Comparison of ENCODE assay signal across 16 cellular contexts in genomic region chr14:39398382-39398781, GRCh38. TPM values are rescaled to one million over a fixed set of nuclear protein-coding genes. Genes with fewer than 3 reads are reported as not detected.
DNase-seq lines count a peak whose midpoint lies in the region; TF ChIP-seq lines count a peak whose summit lies in the region.
"Had no signal": no experiment of that assay in that cellular context is flagged by ENCODE, and none has a peak within 500 bp of the region (broad histone marks: within the 10 kb centered on the region; RNA-seq: fewer than 3 reads in every experiment).

No MANE protein-coding gene starts in this region.

- H3K27me3 ChIP-seq in MM.1S (replicated peaks; ENCODE audit: insufficient read depth, low read length) = no peaks in the 10 kb centered on the region
- H3K27me3 ChIP-seq in parathyroid adenoma (ENCODE audit: control insufficient read depth, insufficient read depth, low read length) = no peaks in the 10 kb centered on the region
- H3K27me3 ChIP-seq: BLaER1 treated with 17β-estradiol and CSF1 and Interleukin-3, amounts not matched to agents 10 nM and 100 nM had no signal

- H3K4me2 ChIP-seq in MM.1S (ENCODE audit: low read depth, low read length) = peak overlapping the region; percentile 41
- no peak overlapping the region for H3K4me2 ChIP-seq in OCI-LY7 (ENCODE audit: low read length)
- H3K4me2 ChIP-seq in parathyroid adenoma (ENCODE audit: low read length) = peak overlapping the region; percentile 1
- H3K4me2 ChIP-seq: BLaER1 treated with 17β-estradiol and CSF1 and Interleukin-3, amounts not matched to agents 10 nM and 100 nM had no signal

- H3K27ac ChIP-seq in MM.1S (ENCODE audit: low read length) (peak overlapping the region; percentile 44; the same call in 1 of the 2 replicates), OCI-LY7 (ENCODE audit: low read depth, low read length, poor library complexity, severe bottlenecking) (no peak overlapping the region), parathyroid adenoma (no peak overlapping the region)
- H3K27ac ChIP-seq: BLaER1 treated with 17β-estradiol and CSF1 and Interleukin-3, amounts not matched to agents 10 nM and 100 nM had no signal

- H3K4me3 ChIP-seq in MM.1S (ENCODE audit: low read length) (no peak overlapping the region), OCI-LY7 (ENCODE audit: low read depth, low read length, poor library complexity, severe bottlenecking) (no peak overlapping the region), parathyroid adenoma (ENCODE audit: low read depth, low read length) (no peak overlapping the region)
- H3K4me3 ChIP-seq: BLaER1 treated with 17β-estradiol and CSF1 and Interleukin-3, amounts not matched to agents 10 nM and 100 nM had no signal

- DNase-seq in NCI-H2171 treated with DMSO at 0.1 percent for 48 hours (lab: John Stamatoyannopoulos, UW) (peak; percentile 37), NCI-H2171 (lab: John Stamatoyannopoulos, UW) (no peak), MM.1S (peak; percentile 54), OCI-LY7 (ENCODE audit: low spot score) (no peak), NCI-H187 treated with DMSO at 0.1 percent for 48 hours (lab: John Stamatoyannopoulos, UW) (no peak), midbrain (lab: John Stamatoyannopoulos, UW) (no peak)
- DNase-seq: CD8-positive, alpha-beta memory T cell; DMS79; NCI-H1105 treated with DMSO at 0.1 percent for 48 hours; NCI-H2029; NCI-H526; NK-92 treated with Interleukin-12 subunit alpha and Interleukin-12 subunit beta, amount 100 ng/mL, for 24 hours; SHP77 treated with DMSO at 0.1 percent for 48 hours; T-helper 1 cell had no signal

- H3K9ac ChIP-seq in MM.1S (ENCODE audit: low read length) (no peak overlapping the region), parathyroid adenoma (no peak overlapping the region)
- H3K9ac ChIP-seq: BLaER1 treated with 17β-estradiol and CSF1 and Interleukin-3, amounts not matched to agents 10 nM and 100 nM had no signal

- TSS peak; percentile 37 for BruUV-seq in OCI-LY7 (replicated peaks; lab: Mats Ljungman, UMichigan)

- TF ChIP-seq CTCF in MM.1S (IDR thresholded peaks at IDR 0.05; ENCODE audit: low read length) = no peak
- no peak for TF ChIP-seq CTCF in OCI-LY7 (conservative IDR thresholded peaks at IDR 0.05; ENCODE audit: low read length)
- TF ChIP-seq CTCF in parathyroid adenoma (IDR thresholded peaks at IDR 0.05) = no peak

- H3K36me3 ChIP-seq in MM.1S (replicated peaks; ENCODE audit: insufficient read depth, low read length) = no peaks in the 10 kb centered on the region
- peaks cover 44% of the 10 kb centered on the region for H3K36me3 ChIP-seq in OCI-LY7 (ENCODE audit: insufficient read depth, low read length)
- H3K36me3 ChIP-seq in parathyroid adenoma (ENCODE audit: control insufficient read depth, insufficient read depth, low read length) = no peaks in the 10 kb centered on the region

- H2AFZ ChIP-seq in MM.1S (ENCODE audit: low read length) (no peak overlapping the region), OCI-LY7 (ENCODE audit: low read length) (no peak overlapping the region), parathyroid adenoma (no peak overlapping the region)

- H3K9me3 ChIP-seq in MM.1S (replicated peaks; ENCODE audit: insufficient read depth, low read length) = no peaks in the 10 kb centered on the region
- no peaks in the 10 kb centered on the region for H3K9me3 ChIP-seq in OCI-LY7 (ENCODE audit: low read length)
- no peaks in the 10 kb centered on the region for H3K9me3 ChIP-seq in parathyroid adenoma (ENCODE audit: control insufficient read depth, low read length)

- H3K9me2 ChIP-seq in MM.1S (replicated peaks; ENCODE audit: insufficient read depth, low read length) (no peaks in the 10 kb centered on the region), OCI-LY7 (ENCODE audit: insufficient read depth, low read length) (no peaks in the 10 kb centered on the region)

- CTCF ChIA-PET in OCI-LY7 (lab: Charles Lee; ENCODE audit: unreplicated experiment) = no interaction called here

- H4K20me1 ChIP-seq in MM.1S (ENCODE audit: insufficient read depth, low read length) (no peaks in the 10 kb centered on the region), OCI-LY7 (ENCODE audit: insufficient read depth, low read length) (no peaks in the 10 kb centered on the region)

- intact Hi-C loops in OCI-LY7 (cut with micrococcal nuclease; ENCODE audit: unreplicated experiment) = no loop called here

- POLR2A ChIA-PET in OCI-LY7 (lab: Charles Lee) = interaction anchor here (0.7 kb wide), 1 partner anchor 1306 kb away, joined by 7 read pairs; no protein-coding TSS in a partner anchor

- H3F3A ChIP-seq in MM.1S (ENCODE audit: insufficient read depth, low read length) = peaks cover 4% of the 10 kb centered on the region; the same call in 1 of the 2 replicates

- H3K4me1 ChIP-seq in MM.1S (ENCODE audit: low read length) = 0 out of 2 replicates have a peak, but pooled peaks cover 4% of the 10 kb centered on the region
- H3K4me1 ChIP-seq in OCI-LY7 (ENCODE audit: insufficient read depth, low read length, poor library complexity, severe bottlenecking) = no peaks in the 10 kb centered on the region
- H3K4me1 ChIP-seq in parathyroid adenoma = no peaks in the 10 kb centered on the region
- H3K4me1 ChIP-seq: BLaER1 treated with 17β-estradiol and CSF1 and Interleukin-3, amounts not matched to agents 10 nM and 100 nM had no signal

- H3K79me2 ChIP-seq in MM.1S (ENCODE audit: low read length) (no peaks in the 10 kb centered on the region), OCI-LY7 (ENCODE audit: insufficient read depth, low read depth, low read length) (no peaks in the 10 kb centered on the region), parathyroid adenoma (no peaks in the 10 kb centered on the region)

RNA-seq across cellular contexts. Expression of gene FBXO33, which starts 33.9 kb away (rescaled TPM):
- total RNA-seq in OCI-LY7 (2014; rRNA removed; shearing (Covaris generic)) = 14.2 and 19.8 TPM in 2 replicates
- total RNA-seq in OCI-LY7 (2022) = 16.6 and 17.4 TPM in 2 replicates

Comparison
In these comparisons a context has a peak if more than half of its experiments do, and no peak if none do; other contexts are left out.
1. DNase-seq: peak in NCI-H2171 treated with DMSO at 0.1 percent for 48 hours (single experiment) and MM.1S (single experiment); none in NCI-H2171 (single experiment), OCI-LY7 (single experiment), NCI-H187 treated with DMSO at 0.1 percent for 48 hours (single experiment) and midbrain (single experiment).